In genomic region chr10:47094636-47095035, GRCh38 we compare ENCODE assay signal across 30 cellular contexts.
"Had no signal": no experiment of that assay in that cellular context is flagged by ENCODE, and none has a peak within 500 bp of the region (broad histone marks: within the 10 kb centered on the region; RNA-seq: fewer than 3 reads in every experiment).

No MANE protein-coding gene starts in this region.

- H3K4me3 Mint-ChIP-seq: activated CD4-positive, alpha-beta memory T cell treated with anti-CD3 and anti-CD28 coated beads, Interleukin-2, amount 10 ng/mL, durations not matched to agents 7 days and 5 days; activated naive CD4-positive, alpha-beta T cell treated with anti-CD3 and anti-CD28 coated beads, Interleukin-2, amount 10 ng/mL, durations not matched to agents 7 days and 5 days; activated naive CD8-positive, alpha-beta T cell; activated naive CD8-positive, alpha-beta T cell treated with anti-CD3 and anti-CD28 coated beads, Interleukin-2, amount 50 U/mL, for 24 hours had no signal

- ATAC-seq: activated naive CD8-positive, alpha-beta T cell treated with anti-CD3 and anti-CD28 coated beads, Interleukin-2, amount 50 U/mL, for 24 hours had no signal

- H3K27me3 ChIP-seq: brain microvascular endothelial cell had no signal

- H3K9me3 Mint-ChIP-seq: activated CD4-positive, alpha-beta memory T cell treated with anti-CD3 and anti-CD28 coated beads, Interleukin-2, amount 10 ng/mL, durations not matched to agents 7 days and 5 days; activated naive CD4-positive, alpha-beta T cell treated with anti-CD3 and anti-CD28 coated beads, Interleukin-2, amount 10 ng/mL, durations not matched to agents 7 days and 5 days; activated naive CD8-positive, alpha-beta T cell treated with anti-CD3 and anti-CD28 coated beads, Interleukin-2, amount 50 U/mL, for 24 hours had no signal

- H3K27me3 Mint-ChIP-seq: activated CD4-positive, alpha-beta memory T cell treated with anti-CD3 and anti-CD28 coated beads, Interleukin-2, amount 10 ng/mL, durations not matched to agents 7 days and 5 days; activated naive CD8-positive, alpha-beta T cell; activated naive CD8-positive, alpha-beta T cell treated with anti-CD3 and anti-CD28 coated beads, Interleukin-2, amount 50 U/mL, for 24 hours had no signal

- DNase-seq: activated CD4-positive, alpha-beta memory T cell treated with anti-CD3 and anti-CD28 coated beads, Interleukin-2, amount 10 ng/mL, durations not matched to agents 7 days and 5 days; activated CD4-positive, alpha-beta T cell treated with anti-CD3 and anti-CD28 coated beads for 1 hour; activated CD4-positive, alpha-beta T cell treated with anti-CD3 and anti-CD28 coated beads for 48 hours; activated CD4-positive, CD25-positive, alpha-beta regulatory T cell; activated effector memory CD4-positive, alpha-beta T cell treated with Interleukin-2 at 50 U/mL for 16 hours; activated naive CD4-positive, alpha-beta T cell treated with anti-CD3 and anti-CD28 coated beads, Interleukin-2, amount 10 ng/mL, durations not matched to agents 7 days and 5 days; activated naive CD8-positive, alpha-beta T cell treated with anti-CD3 and anti-CD28 coated beads, Interleukin-2, amount 50 U/mL, for 24 hours; activated T-cell treated with anti-CD3 and anti-CD28 coated beads, Interleukin-2, amount 50 U/mL, for 48 hours; aorta; brain microvascular endothelial cell; central memory CD4-positive, alpha-beta T cell; Kasumi-1; KG1; MM.1S; MV-4-11; NCI-H1092; NCI-H1436 treated with DMSO at 0.1 percent for 48 hours; NCI-H1694 treated with DMSO at 0.1 percent for 48 hours; NCI-H2029; NCI-H2171; NCI-H510A; NCI-H526; NCI-H748 treated with DMSO at 0.1 percent for 48 hours; Right ventricle myocardium superior; SW 1271; T-helper 1 cell; T-helper 2 cell; T-helper 9 cell; WERI-Rb-1 had no signal

- H3K36me3 ChIP-seq: brain microvascular endothelial cell, WERI-Rb-1 had no signal

- H3K4me1 Mint-ChIP-seq: activated CD4-positive, alpha-beta memory T cell treated with anti-CD3 and anti-CD28 coated beads, Interleukin-2, amount 10 ng/mL, durations not matched to agents 7 days and 5 days; activated naive CD4-positive, alpha-beta T cell treated with anti-CD3 and anti-CD28 coated beads, Interleukin-2, amount 10 ng/mL, durations not matched to agents 7 days and 5 days; activated naive CD8-positive, alpha-beta T cell treated with anti-CD3 and anti-CD28 coated beads, Interleukin-2, amount 50 U/mL, for 24 hours had no signal

- H3K27ac Mint-ChIP-seq: activated CD4-positive, alpha-beta memory T cell treated with anti-CD3 and anti-CD28 coated beads, Interleukin-2, amount 10 ng/mL, durations not matched to agents 7 days and 5 days; activated naive CD4-positive, alpha-beta T cell treated with anti-CD3 and anti-CD28 coated beads, Interleukin-2, amount 10 ng/mL, durations not matched to agents 7 days and 5 days; activated naive CD8-positive, alpha-beta T cell; activated naive CD8-positive, alpha-beta T cell treated with anti-CD3 and anti-CD28 coated beads, Interleukin-2, amount 50 U/mL, for 24 hours had no signal

- H3K36me3 Mint-ChIP-seq: activated naive CD4-positive, alpha-beta T cell treated with anti-CD3 and anti-CD28 coated beads, Interleukin-2, amount 10 ng/mL, durations not matched to agents 7 days and 5 days; activated naive CD8-positive, alpha-beta T cell had no signal

- H3K27ac ChIP-seq: brain microvascular endothelial cell, WERI-Rb-1 had no signal
